In the genomic region with DNA sequence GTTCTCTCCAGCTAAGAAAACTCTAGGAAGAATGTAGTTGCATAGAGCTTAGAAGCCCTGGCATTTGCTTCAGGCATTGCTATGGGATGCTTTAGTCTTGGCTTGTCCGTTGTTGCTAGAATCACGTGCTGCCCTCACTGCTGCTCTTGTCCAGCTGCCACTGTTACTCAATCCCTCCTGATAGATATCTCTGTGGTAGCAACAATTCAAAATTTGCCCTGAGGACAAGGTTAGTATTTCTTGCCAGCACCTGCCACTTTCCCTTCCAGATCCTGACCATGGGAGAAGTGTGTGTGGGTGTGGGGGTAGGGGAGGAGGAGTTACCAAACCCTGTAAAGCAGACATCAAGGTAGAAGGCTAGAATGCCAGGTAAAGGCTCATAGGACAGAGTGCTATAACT, we compare ENCODE assay signal across 10 cellular contexts.
DNase-seq lines count a peak whose midpoint lies in the region; ATAC-seq and TF ChIP-seq lines count a peak whose summit lies in the region.
"Had no signal": no experiment of that assay in that cellular context is flagged by ENCODE, and none has a peak within 500 bp of the region (broad histone marks: within the 10 kb centered on the region; RNA-seq: fewer than 3 reads in every experiment).

No MANE protein-coding gene starts in this region.

- H3K4me3 Mint-ChIP-seq in activated CD4-positive, alpha-beta memory T cell treated with anti-CD3 and anti-CD28 coated beads, Interleukin-2, amount 10 ng/mL, durations not matched to agents 7 days and 5 days: no peak overlapping the region
- H3K4me3 Mint-ChIP-seq: CD4-positive, alpha-beta T cell had no signal

- H3K4ac ChIP-seq in trophoblast cell (ENCODE audit: low read depth, low read length): no peak overlapping the region

- no peak overlapping the region for H2AFZ ChIP-seq in trophoblast cell (ENCODE audit: insufficient read depth, low read length, poor library complexity)

- H3K9ac ChIP-seq in trophoblast cell (ENCODE audit: low read length): no peak overlapping the region

- H3K79me2 ChIP-seq in trophoblast cell (ENCODE audit: control insufficient read depth, insufficient read depth, low read length, poor library complexity): no peaks in the 10 kb centered on the region

- H3K79me1 ChIP-seq in trophoblast cell (ENCODE audit: low read length): no peaks in the 10 kb centered on the region

- CTCF ChIA-PET in activated CD4-positive, alpha-beta memory T cell treated with anti-CD3 and anti-CD28 coated beads, Interleukin-2, amount 10 ng/mL, durations not matched to agents 7 days and 5 days (lab: Charles Lee): no interaction called here

- no CpG with 5 or more reads among the region's 2 CpGs for WGBS in trophoblast cell (ENCODE audit: extremely low coverage, insufficient coverage, insufficient read length)

- no peak overlapping the region for H3K27ac ChIP-seq in trophoblast cell (ENCODE audit: low read depth, low read length)

- H3K18ac ChIP-seq in trophoblast cell (ENCODE audit: low read length): no peak overlapping the region

- H2BK5ac ChIP-seq in trophoblast cell (ENCODE audit: low read depth, low read length, poor library complexity): no peak overlapping the region

- DNase-seq in G401 (ENCODE audit: low spot score) (peak; percentile 50), NCI-H510A treated with DMSO at 0.1 percent for 48 hours (lab: John Stamatoyannopoulos, UW) (peak; percentile 58), cerebellum (ENCODE audit: low spot score) (peak; percentile 18), trophoblast cell (peak; percentile 97 to 99), NAMALWA (ENCODE audit: low spot score) (no peak), erythroblast (lab: John Stamatoyannopoulos, UW) (no peak)
- no peak for DNase-seq in activated CD4-positive, alpha-beta memory T cell treated with anti-CD3 and anti-CD28 coated beads, Interleukin-2, amount 10 ng/mL, durations not matched to agents 7 days and 5 days
- DNase-seq: CD4-positive, alpha-beta T cell; hippocampal formation had no signal

- H4K12ac ChIP-seq in trophoblast cell (ENCODE audit: low read depth, low read length): no peak overlapping the region

- no peak overlapping the region for H4K8ac ChIP-seq in trophoblast cell (ENCODE audit: low read depth, low read length)

- H3K9me3 Mint-ChIP-seq in activated CD4-positive, alpha-beta memory T cell treated with anti-CD3 and anti-CD28 coated beads, Interleukin-2, amount 10 ng/mL, durations not matched to agents 7 days and 5 days: no peaks in the 10 kb centered on the region
- H3K9me3 Mint-ChIP-seq: CD4-positive, alpha-beta T cell had no signal

- no peaks in the 10 kb centered on the region for H3K36me3 Mint-ChIP-seq in activated CD4-positive, alpha-beta memory T cell treated with anti-CD3 and anti-CD28 coated beads, Interleukin-2, amount 10 ng/mL, durations not matched to agents 7 days and 5 days (ENCODE audit: low read depth)

- H3K27me3 ChIP-seq in trophoblast cell (ENCODE audit: insufficient read depth, low read length): no peaks in the 10 kb centered on the region

- no peak overlapping the region for H4K91ac ChIP-seq in trophoblast cell (ENCODE audit: low read depth, low read length)

- peaks cover 0 to 2% of the 10 kb centered on the region in 2 experiments for H3K4me1 ChIP-seq in trophoblast cell (ENCODE audit: control insufficient read depth in 1 of 2, insufficient read depth in 2 of 2, low read length in 2 of 2)

- no peaks in the 10 kb centered on the region for H3K4me1 Mint-ChIP-seq in activated CD4-positive, alpha-beta memory T cell treated with anti-CD3 and anti-CD28 coated beads, Interleukin-2, amount 10 ng/mL, durations not matched to agents 7 days and 5 days

- no peak for ATAC-seq in HG02642 (IDR thresholded peaks at IDR 0.05; ENCODE audit: poor library complexity, unreplicated experiment)

- no peaks in the 10 kb centered on the region for H3K9me3 ChIP-seq in trophoblast cell (ENCODE audit: insufficient read depth, low read depth, low read length)

- TF ChIP-seq POLR2A in erythroblast (IDR thresholded peaks at IDR 0.05; ENCODE audit: low read length): no peak

- no peak overlapping the region for H2BK120ac ChIP-seq in trophoblast cell (ENCODE audit: insufficient read depth, low read length, poor library complexity)

- POLR2A ChIA-PET in activated CD4-positive, alpha-beta memory T cell treated with anti-CD3 and anti-CD28 coated beads, Interleukin-2, amount 10 ng/mL, durations not matched to agents 7 days and 5 days (lab: Charles Lee): no interaction called here

- no peak overlapping the region for H3K23ac ChIP-seq in trophoblast cell (ENCODE audit: low read length)

- no peak overlapping the region for H3K14ac ChIP-seq in trophoblast cell (ENCODE audit: low read length)

- H3K27me3 Mint-ChIP-seq in activated CD4-positive, alpha-beta memory T cell treated with anti-CD3 and anti-CD28 coated beads, Interleukin-2, amount 10 ng/mL, durations not matched to agents 7 days and 5 days: peaks cover 3% of the 10 kb centered on the region

- peak overlapping the region; percentile 26 for H3K4me2 ChIP-seq in trophoblast cell (ENCODE audit: low read length)

- H2BK12ac ChIP-seq in trophoblast cell (ENCODE audit: low read length): no peak overlapping the region

- H3K36me3 ChIP-seq in trophoblast cell (ENCODE audit: control insufficient read depth in 1 of 2, insufficient read depth in 2 of 2, low read length in 2 of 2): no peaks in the 10 kb centered on the region

- H3K27ac Mint-ChIP-seq in activated CD4-positive, alpha-beta memory T cell treated with anti-CD3 and anti-CD28 coated beads, Interleukin-2, amount 10 ng/mL, durations not matched to agents 7 days and 5 days: no peak overlapping the region
- H3K27ac Mint-ChIP-seq: CD4-positive, alpha-beta T cell had no signal

- in situ Hi-C loops in G401 (cut with HindIII; ENCODE audit: low sequenced_read_pairs): no loop called here

- H3K4me3 ChIP-seq in trophoblast cell (ENCODE audit: low read depth, low read length): no peak overlapping the region

- no peak overlapping the region for H2AK5ac ChIP-seq in trophoblast cell (ENCODE audit: low read length)

Comparison
In these comparisons a context has a peak if more than half of its experiments do, and no peak if none do; other contexts are left out.
1. DNase-seq: peak in G401 (single experiment), NCI-H510A treated with DMSO at 0.1 percent for 48 hours (single experiment), cerebellum (single experiment) and trophoblast cell (2 of 2); none in NAMALWA (single experiment), activated CD4-positive, alpha-beta memory T cell treated with anti-CD3 and anti-CD28 coated beads, Interleukin-2, amount 10 ng/mL, durations not matched to agents 7 days and 5 days (single experiment) and erythroblast (0 of 2).